Comparison of ENCODE assay signal across 1 cellular context in the genomic region with DNA sequence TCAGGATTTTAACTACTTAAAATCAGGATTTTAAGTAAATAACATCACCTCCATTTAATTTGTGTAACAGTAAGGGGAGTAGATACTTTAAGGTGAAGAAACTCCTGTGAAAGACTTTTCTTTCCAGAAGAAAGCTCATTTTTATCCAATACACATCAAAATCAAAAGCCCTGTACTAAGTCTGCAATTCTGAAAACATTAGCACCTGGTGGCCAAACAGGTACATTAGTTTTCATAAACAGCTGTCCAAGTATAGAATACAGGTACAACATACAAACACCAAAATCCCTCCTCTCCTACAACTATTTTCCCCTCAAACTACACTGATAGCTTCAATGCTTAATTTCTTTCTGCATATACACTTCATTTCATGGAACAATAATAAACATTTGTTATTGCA.
TF ChIP-seq lines count a peak whose summit lies in the region.

No MANE protein-coding gene starts in this region.

TF ChIP-seq in HCT116, 20 proteins besides CTCF, POLR2A, EP300 and RAD21:
- no peak for TF ChIP-seq SRF (IDR thresholded peaks at IDR 0.05; ENCODE audit: low read depth)
- TF ChIP-seq SIN3A (IDR thresholded peaks at IDR 0.05; ENCODE audit: low read depth): no peak
- no peak for TF ChIP-seq CBX3 (IDR thresholded peaks at IDR 0.05; ENCODE audit: low read depth)
- TF ChIP-seq EGR1 (IDR thresholded peaks at IDR 0.05; ENCODE audit: low read depth): no peak
- TF ChIP-seq ZNF274 (IDR thresholded peaks at IDR 0.05; ENCODE audit: low read depth, low read length): no peak
- TF ChIP-seq, protein P1, sequence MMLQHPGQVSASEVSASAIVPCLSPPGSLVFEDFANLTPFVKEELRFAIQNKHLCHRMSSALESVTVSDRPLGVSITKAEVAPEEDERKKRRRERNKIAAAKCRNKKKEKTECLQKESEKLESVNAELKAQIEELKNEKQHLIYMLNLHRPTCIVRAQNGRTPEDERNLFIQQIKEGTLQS (IDR thresholded peaks at IDR 0.05): no peak
- TF ChIP-seq ELF1 (IDR thresholded peaks at IDR 0.05; ENCODE audit: borderline replicate concordance, low read depth): no peak
- no peak for TF ChIP-seq JUND (IDR thresholded peaks at IDR 0.05)
- TF ChIP-seq, protein P2, sequence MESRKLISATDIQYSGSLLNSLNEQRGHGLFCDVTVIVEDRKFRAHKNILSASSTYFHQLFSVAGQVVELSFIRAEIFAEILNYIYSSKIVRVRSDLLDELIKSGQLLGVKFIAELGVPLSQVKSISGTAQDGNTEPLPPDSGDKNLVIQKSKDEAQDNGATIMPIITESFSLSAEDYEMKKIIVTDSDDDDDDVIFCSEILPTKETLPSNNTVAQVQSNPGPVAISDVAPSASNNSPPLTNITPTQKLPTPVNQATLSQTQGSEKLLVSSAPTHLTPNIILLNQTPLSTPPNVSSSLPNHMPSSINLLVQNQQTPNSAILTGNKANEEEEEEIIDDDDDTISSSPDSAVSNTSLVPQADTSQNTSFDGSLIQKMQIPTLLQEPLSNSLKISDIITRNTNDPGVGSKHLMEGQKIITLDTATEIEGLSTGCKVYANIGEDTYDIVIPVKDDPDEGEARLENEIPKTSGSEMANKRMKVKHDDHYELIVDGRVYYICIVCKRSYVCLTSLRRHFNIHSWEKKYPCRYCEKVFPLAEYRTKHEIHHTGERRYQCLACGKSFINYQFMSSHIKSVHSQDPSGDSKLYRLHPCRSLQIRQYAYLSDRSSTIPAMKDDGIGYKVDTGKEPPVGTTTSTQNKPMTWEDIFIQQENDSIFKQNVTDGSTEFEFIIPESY (IDR thresholded peaks at IDR 0.05; ENCODE audit: extremely low read depth, insufficient replicate concordance, low read length): no peak
- TF ChIP-seq POLR2AphosphoS5 (IDR thresholded peaks at IDR 0.05; ENCODE audit: low read depth, low read length): no peak
- TF ChIP-seq, protein P3, sequence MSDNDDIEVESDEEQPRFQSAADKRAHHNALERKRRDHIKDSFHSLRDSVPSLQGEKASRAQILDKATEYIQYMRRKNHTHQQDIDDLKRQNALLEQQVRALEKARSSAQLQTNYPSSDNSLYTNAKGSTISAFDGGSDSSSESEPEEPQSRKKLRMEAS (IDR thresholded peaks at IDR 0.05): no peak
- TF ChIP-seq CEBPB (IDR thresholded peaks at IDR 0.05; ENCODE audit: low read depth): no peak
- TF ChIP-seq SP1 (IDR thresholded peaks at IDR 0.05; ENCODE audit: low read depth): no peak
- no peak for TF ChIP-seq TCF7L2 (IDR thresholded peaks at IDR 0.05; ENCODE audit: borderline replicate concordance, extremely low read depth, insufficient read depth, insufficient read length)
- TF ChIP-seq, protein P4, sequence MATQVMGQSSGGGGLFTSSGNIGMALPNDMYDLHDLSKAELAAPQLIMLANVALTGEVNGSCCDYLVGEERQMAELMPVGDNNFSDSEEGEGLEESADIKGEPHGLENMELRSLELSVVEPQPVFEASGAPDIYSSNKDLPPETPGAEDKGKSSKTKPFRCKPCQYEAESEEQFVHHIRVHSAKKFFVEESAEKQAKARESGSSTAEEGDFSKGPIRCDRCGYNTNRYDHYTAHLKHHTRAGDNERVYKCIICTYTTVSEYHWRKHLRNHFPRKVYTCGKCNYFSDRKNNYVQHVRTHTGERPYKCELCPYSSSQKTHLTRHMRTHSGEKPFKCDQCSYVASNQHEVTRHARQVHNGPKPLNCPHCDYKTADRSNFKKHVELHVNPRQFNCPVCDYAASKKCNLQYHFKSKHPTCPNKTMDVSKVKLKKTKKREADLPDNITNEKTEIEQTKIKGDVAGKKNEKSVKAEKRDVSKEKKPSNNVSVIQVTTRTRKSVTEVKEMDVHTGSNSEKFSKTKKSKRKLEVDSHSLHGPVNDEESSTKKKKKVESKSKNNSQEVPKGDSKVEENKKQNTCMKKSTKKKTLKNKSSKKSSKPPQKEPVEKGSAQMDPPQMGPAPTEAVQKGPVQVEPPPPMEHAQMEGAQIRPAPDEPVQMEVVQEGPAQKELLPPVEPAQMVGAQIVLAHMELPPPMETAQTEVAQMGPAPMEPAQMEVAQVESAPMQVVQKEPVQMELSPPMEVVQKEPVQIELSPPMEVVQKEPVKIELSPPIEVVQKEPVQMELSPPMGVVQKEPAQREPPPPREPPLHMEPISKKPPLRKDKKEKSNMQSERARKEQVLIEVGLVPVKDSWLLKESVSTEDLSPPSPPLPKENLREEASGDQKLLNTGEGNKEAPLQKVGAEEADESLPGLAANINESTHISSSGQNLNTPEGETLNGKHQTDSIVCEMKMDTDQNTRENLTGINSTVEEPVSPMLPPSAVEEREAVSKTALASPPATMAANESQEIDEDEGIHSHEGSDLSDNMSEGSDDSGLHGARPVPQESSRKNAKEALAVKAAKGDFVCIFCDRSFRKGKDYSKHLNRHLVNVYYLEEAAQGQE (IDR thresholded peaks at IDR 0.05; ENCODE audit: low read depth): no peak
- TF ChIP-seq YY1 (IDR thresholded peaks at IDR 0.05; ENCODE audit: extremely low read depth, insufficient replicate concordance, low read depth, low read length): no peak
- TF ChIP-seq FOSL1 (IDR thresholded peaks at IDR 0.05; ENCODE audit: low read depth): no peak
- TF ChIP-seq EZH2 (IDR thresholded peaks at IDR 0.05): no peak
- no peak for TF ChIP-seq ZFX (IDR thresholded peaks at IDR 0.05)
- TF ChIP-seq EZH2phosphoT487 (IDR thresholded peaks at IDR 0.05; ENCODE audit: borderline replicate concordance): no peak
